ENCODE assay signal across 27 cellular contexts in genomic region chr7:120684463-120684862, GRCh38.
"Had no signal": no experiment of that assay in that cellular context is flagged by ENCODE, and none has a peak within 500 bp of the region (broad histone marks: within the 10 kb centered on the region; RNA-seq: fewer than 3 reads in every experiment).

No MANE protein-coding gene starts in this region.

- H3K27me3 Mint-ChIP-seq: central memory CD8-positive, alpha-beta T cell; memory B cell; progenitor cell of endocrine pancreas; stimulated activated naive B cell treated with anti-CD40 and anti-IgM and Interleukin-4, amounts not matched to agents 10 μg/mL and 1 μg/mL and 100 μg/mL, for 72 hours had no signal

- ATAC-seq: left lobe of liver; naive thymus-derived CD8-positive, alpha-beta T cell; right lobe of liver; stimulated activated naive B cell treated with anti-CD40 and anti-IgM and Interleukin-4, amounts not matched to agents 10 μg/mL and 1 μg/mL and 100 μg/mL, for 72 hours had no signal

- DNase-seq: colonic mucosa; effector CD8-positive, alpha-beta T cell; esophagus squamous epithelium; foreskin melanocyte; hypothalamus; kidney; midbrain; naive thymus-derived CD8-positive, alpha-beta T cell; right lobe of liver; small intestine; stimulated activated CD4-positive, alpha-beta T cell treated with anti-CD3 and anti-CD28 coated beads, Interleukin-15, amount 100 ng/mL, for 24 hours; stimulated activated CD4-positive, alpha-beta T cell treated with anti-CD3 and anti-CD28 coated beads, Interleukin-2, amount 100 ng/mL, for 48 hours; stimulated activated naive B cell treated with anti-CD40 and anti-IgM and Interleukin-4, amounts not matched to agents 10 μg/mL and 1 μg/mL and 100 μg/mL, for 72 hours; upper lobe of left lung had no signal

- H3K79me2 ChIP-seq: parathyroid adenoma had no signal

- H3K36me3 Mint-ChIP-seq: memory B cell; naive thymus-derived CD8-positive, alpha-beta T cell; stimulated activated naive B cell treated with anti-CD40 and anti-IgM and Interleukin-4, amounts not matched to agents 10 μg/mL and 1 μg/mL and 100 μg/mL, for 72 hours had no signal

- H3K27me3 ChIP-seq: colonic mucosa, esophagus squamous epithelium, right lobe of liver, tibial nerve, upper lobe of left lung had no signal

- FAIRE-seq: endothelial cell of umbilical vein, kidney, small intestine, urothelium cell line had no signal

- H3K27ac ChIP-seq: colonic mucosa, esophagus squamous epithelium, neutrophil, parathyroid adenoma, right lobe of liver, thoracic aorta, tibial nerve, upper lobe of left lung had no signal

- H3K36me3 ChIP-seq: colonic mucosa, esophagus squamous epithelium, neutrophil, right lobe of liver, thoracic aorta, tibial nerve, upper lobe of left lung had no signal

- H3K9me3 ChIP-seq: colonic mucosa, esophagus squamous epithelium, neutrophil, right lobe of liver, thoracic aorta, tibial nerve, upper lobe of left lung had no signal

- H3K4me1 ChIP-seq: colonic mucosa, esophagus squamous epithelium, parathyroid adenoma, right lobe of liver, tibial nerve, upper lobe of left lung had no signal

- H3K27ac Mint-ChIP-seq: dendritic cell treated with granulocyte-macrophage colony-stimulating factor and Interleukin-4, amounts not matched to agents 40 ng/mL and 50 ng/mL, for 4 days; memory B cell; progenitor cell of endocrine pancreas; stimulated activated naive B cell treated with anti-CD40 and anti-IgM and Interleukin-4, amounts not matched to agents 10 μg/mL and 1 μg/mL and 100 μg/mL, for 72 hours; stimulated activated naive CD8-positive, alpha-beta T cell treated with anti-CD3 and anti-CD28 coated beads, Interleukin-15, Interleukin-2, amounts not matched to agents 100 ng/mL and 50 ng/mL, for 24 hours had no signal

- H3K9me3 Mint-ChIP-seq: central memory CD8-positive, alpha-beta T cell; dendritic cell treated with granulocyte-macrophage colony-stimulating factor and Interleukin-4, amounts not matched to agents 40 ng/mL and 50 ng/mL, for 4 days; memory B cell; naive thymus-derived CD8-positive, alpha-beta T cell; stimulated activated naive B cell treated with anti-CD40 and anti-IgM and Interleukin-4, amounts not matched to agents 10 μg/mL and 1 μg/mL and 100 μg/mL, for 72 hours; stimulated activated naive CD8-positive, alpha-beta T cell treated with anti-CD3 and anti-CD28 coated beads, Interleukin-15, Interleukin-2, amounts not matched to agents 100 ng/mL and 50 ng/mL, for 24 hours had no signal

- H3K4me1 Mint-ChIP-seq: central memory CD8-positive, alpha-beta T cell; memory B cell; naive thymus-derived CD8-positive, alpha-beta T cell; stimulated activated naive B cell treated with anti-CD40 and anti-IgM and Interleukin-4, amounts not matched to agents 10 μg/mL and 1 μg/mL and 100 μg/mL, for 72 hours had no signal

- H2AFZ ChIP-seq: parathyroid adenoma had no signal

- H3K9ac ChIP-seq: parathyroid adenoma had no signal

- H3K4me3 Mint-ChIP-seq: central memory CD8-positive, alpha-beta T cell; dendritic cell treated with granulocyte-macrophage colony-stimulating factor and Interleukin-4, amounts not matched to agents 40 ng/mL and 50 ng/mL, for 4 days; memory B cell; naive thymus-derived CD8-positive, alpha-beta T cell; stimulated activated naive B cell treated with anti-CD40 and anti-IgM and Interleukin-4, amounts not matched to agents 10 μg/mL and 1 μg/mL and 100 μg/mL, for 72 hours; stimulated activated naive CD8-positive, alpha-beta T cell treated with anti-CD3 and anti-CD28 coated beads, Interleukin-15, Interleukin-2, amounts not matched to agents 100 ng/mL and 50 ng/mL, for 24 hours had no signal

- H3K4me3 ChIP-seq: colonic mucosa, esophagus squamous epithelium, lung, right lobe of liver, thoracic aorta, tibial nerve, upper lobe of left lung had no signal
